1 cellular context compared by ENCODE assay signal in the genomic region with DNA sequence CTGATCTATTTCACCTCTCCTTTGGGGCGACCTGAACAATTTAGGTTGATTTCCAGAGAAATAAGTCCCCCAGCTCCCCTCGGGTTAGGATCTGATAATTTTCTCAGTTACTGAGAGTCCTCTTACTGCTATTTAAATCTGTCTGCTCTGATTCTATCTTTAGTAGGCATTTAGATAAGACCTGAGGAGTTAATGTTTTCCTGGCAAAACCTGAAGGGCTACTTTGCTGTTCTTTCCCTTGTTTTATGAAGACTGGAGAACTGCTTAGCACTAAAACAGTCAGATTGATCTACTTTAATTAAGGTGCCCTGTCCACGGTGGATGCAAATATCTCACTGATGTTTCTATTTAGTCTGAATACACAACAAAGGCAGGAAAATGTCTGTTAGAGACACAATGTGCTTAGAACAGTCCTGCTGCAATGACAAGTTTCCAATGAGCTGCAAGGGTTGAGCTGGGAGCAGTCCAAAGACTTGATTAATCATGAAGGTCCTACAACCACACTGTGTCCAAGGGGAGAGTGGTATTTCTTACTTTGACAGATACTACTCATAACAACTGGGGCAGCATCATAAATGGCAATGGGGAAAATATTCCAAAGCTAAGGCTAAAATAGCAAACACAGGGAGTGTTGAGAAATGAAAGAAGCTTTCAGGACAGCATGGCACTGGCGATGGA.
TF ChIP-seq lines count a peak whose summit lies in the region.

No MANE protein-coding gene starts in this region.

TF ChIP-seq in H1, 55 proteins besides CTCF, POLR2A, EP300 and RAD21 (continued from another document):
- TF ChIP-seq NRF1 (IDR thresholded peaks at IDR 0.05; ENCODE audit: low read depth, low read length) (no peak), CREB1 (IDR thresholded peaks at IDR 0.05) (no peak), JUND (IDR thresholded peaks at IDR 0.05; ENCODE audit: low read length) (no peak), JUN (IDR thresholded peaks at IDR 0.05; ENCODE audit: low read depth, low read length) (no peak), RXRA (IDR thresholded peaks at IDR 0.05; ENCODE audit: insufficient read depth, low read depth, low read length) (no peak), ATF2 (IDR thresholded peaks at IDR 0.05; ENCODE audit: low read length) (no peak), GTF2F1 (IDR thresholded peaks at IDR 0.05; ENCODE audit: borderline replicate concordance, low read depth, low read length) (no peak), HDAC2 (IDR thresholded peaks at IDR 0.05; ENCODE audit: borderline replicate concordance in 1 of 2, low read depth in 2 of 2, low read length in 2 of 2) (no peak), POLR2AphosphoS5 (IDR thresholded peaks at IDR 0.05; ENCODE audit: low read depth, low read length) (no peak), CHD7 (IDR thresholded peaks at IDR 0.05; ENCODE audit: insufficient replicate concordance, low read length) (no peak), SUZ12 (IDR thresholded peaks at IDR 0.05; ENCODE audit: low read length) (no peak)
TF ChIP-seq in H1: peak in this region for 0.
